Comparison of ENCODE assay signal across 24 cellular contexts in genomic region chr22:35703861-35704584, GRCh38. TPM values are rescaled to one million over a fixed set of nuclear protein-coding genes. Genes with fewer than 3 reads are reported as not detected.
DNase-seq lines count a peak whose midpoint lies in the region; ATAC-seq, FAIRE-seq and TF ChIP-seq lines count a peak whose summit lies in the region.
"Had no signal": no experiment of that assay in that cellular context is flagged by ENCODE, and none has a peak within 500 bp of the region (broad histone marks: within the 10 kb centered on the region; RNA-seq: fewer than 3 reads in every experiment).

No MANE protein-coding gene starts in this region.

- H3K4me1 Mint-ChIP-seq in HFFc6 (ENCODE audit: low read depth), result peaks cover 21% of the 10 kb centered on the region
- H3K4me1 Mint-ChIP-seq in Caco-2 (ENCODE audit: low read depth, unreplicated experiment), result no peaks in the 10 kb centered on the region

- no peak overlapping the region for H3K4me3 ChIP-seq in small intestine (ENCODE audit: low read depth in 1 of 2, low read length in 2 of 2)
- no peak overlapping the region for H3K4me3 ChIP-seq in Caco-2 (ENCODE audit: low read depth, low read length)
- H3K4me3 ChIP-seq: A549, GM12878, HAP-1, MG63 had no signal

- intact Hi-C loops in Caco-2 (cut with micrococcal nuclease; ENCODE audit: unreplicated experiment), result no loop called here

- CTCF ChIA-PET in Caco-2 (lab: Charles Lee), result no interaction called here

- no peaks in the 10 kb centered on the region for H3K36me3 Mint-ChIP-seq in HFFc6 (ENCODE audit: low read depth)
- no peaks in the 10 kb centered on the region for H3K36me3 Mint-ChIP-seq in Caco-2 (ENCODE audit: insufficient read depth, unreplicated experiment)

- TF ChIP-seq POLR2A in GM12891 (IDR thresholded peaks at IDR 0.05; ENCODE audit: low read depth, low read length), result no peak

- no TSS peak for BruUV-seq in Caco-2 (replicated peaks; lab: Mats Ljungman, UMichigan)

- H3K9me3 ChIP-seq in small intestine (ENCODE audit: control insufficient read depth, low read depth) (no peaks in the 10 kb centered on the region), Caco-2 (no peaks in the 10 kb centered on the region)
- H3K9me3 ChIP-seq: A549, HAP-1, MG63 had no signal

- H3K27me3 Mint-ChIP-seq in HFFc6 (ENCODE audit: insufficient read depth) (no peaks in the 10 kb centered on the region), Caco-2 (ENCODE audit: insufficient read depth, unreplicated experiment) (no peaks in the 10 kb centered on the region)

- H3K27ac ChIP-seq in small intestine (ENCODE audit: low read depth in 1 of 2, low read length in 1 of 2), result no peak overlapping the region

- POLR2A ChIA-PET in Caco-2 (lab: Charles Lee), result no interaction called here

- ATAC-seq in HG03571 (IDR thresholded peaks at IDR 0.05; ENCODE audit: unreplicated experiment) (no peak), GM21515 (IDR thresholded peaks at IDR 0.05; ENCODE audit: unreplicated experiment) (no peak)
- ATAC-seq: A549, GM12878, PC-3 had no signal

- H3K9me3 Mint-ChIP-seq in HFFc6, result no peaks in the 10 kb centered on the region
- H3K9me3 Mint-ChIP-seq in Caco-2 (ENCODE audit: unreplicated experiment), result no peaks in the 10 kb centered on the region
- H3K9me3 Mint-ChIP-seq: CD4-positive, alpha-beta T cell had no signal

- no peak for TF ChIP-seq CTCF in HFFc6 (IDR thresholded peaks at IDR 0.05)
- TF ChIP-seq CTCF in Caco-2 (IDR thresholded peaks at IDR 0.05; ENCODE audit: insufficient read depth in 1 of 2, low read depth in 1 of 2, low read length in 1 of 2, severe bottlenecking in 1 of 2, unreplicated experiment in 1 of 2), result no peak

- DNase-seq in HFFc6 (no peak), brain pericyte (ENCODE audit: low read depth, low spot score) (peak; percentile 7), iris pigment epithelial cell (ENCODE audit: low read depth) (peak; percentile 45), small intestine (peak; percentile 71), Caco-2 (no peak), GM12891 (ENCODE audit: insufficient read length, low spot score) (no peak)
- DNase-seq: CD4-positive, alpha-beta T cell; DMS153; Kasumi-1; MG63; NCI-H1048; NCI-H1436; NCI-H2029; NCI-H345; NCI-H526; PC-3; RPMI8226 had no signal

- FAIRE-seq in small intestine (lab: Jason Lieb, UNC) (no peak), GM12891 (lab: Jason Lieb, UNC) (no peak)
- FAIRE-seq: A549, GM12878, GM18507 had no signal

- H3K4me3 Mint-ChIP-seq in HFFc6, result no peak overlapping the region
- H3K4me3 Mint-ChIP-seq in Caco-2 (ENCODE audit: unreplicated experiment), result no peak overlapping the region
- H3K4me3 Mint-ChIP-seq: CD4-positive, alpha-beta T cell had no signal

- no peaks in the 10 kb centered on the region for H3K27me3 ChIP-seq in small intestine (ENCODE audit: control insufficient read depth in 2 of 2, insufficient read depth in 2 of 2, low read length in 2 of 2)
- H3K27me3 ChIP-seq in Caco-2 (replicated peaks; ENCODE audit: control insufficient read depth, insufficient read depth, low read length), result no peaks in the 10 kb centered on the region
- H3K27me3 ChIP-seq: MG63 had no signal

- 67 to 78% (median 74%) methylated on average over 7 of the region's 7 CpGs for WGBS in small intestine, 3 donors

- H3K27ac Mint-ChIP-seq in HFFc6, result peak overlapping the region; percentile 7; the same call in 1 of the 2 replicates
- no peak overlapping the region for H3K27ac Mint-ChIP-seq in Caco-2 (ENCODE audit: unreplicated experiment)
- H3K27ac Mint-ChIP-seq: CD4-positive, alpha-beta T cell had no signal

- no peaks in the 10 kb centered on the region for H3K4me1 ChIP-seq in small intestine (ENCODE audit: control insufficient read depth in 2 of 2, insufficient read depth in 1 of 2, low read depth in 1 of 2, low read length in 1 of 2)
- no peaks in the 10 kb centered on the region for H3K4me1 ChIP-seq in Caco-2
- H3K4me1 ChIP-seq: HAP-1 had no signal

- H3K36me3 ChIP-seq in small intestine (ENCODE audit: control insufficient read depth in 2 of 2, insufficient read depth in 2 of 2, low read length in 2 of 2) (no peaks in the 10 kb centered on the region), Caco-2 (ENCODE audit: control insufficient read depth, insufficient read depth, low read length) (no peaks in the 10 kb centered on the region)
- H3K36me3 ChIP-seq: HAP-1, MG63 had no signal

TF ChIP-seq in GM12891, 5 proteins besides CTCF, POLR2A, EP300 and RAD21:
- no peak for TF ChIP-seq SPI1 (IDR thresholded peaks at IDR 0.05; ENCODE audit: low read depth, low read length)
- TF ChIP-seq POU2F2 (IDR thresholded peaks at IDR 0.05; ENCODE audit: low read depth, low read length), result no peak
- TF ChIP-seq POLR2AphosphoS5 (IDR thresholded peaks at IDR 0.05; ENCODE audit: low read depth, low read length), result no peak
- no peak for TF ChIP-seq TAF1 (IDR thresholded peaks at IDR 0.05; ENCODE audit: low read depth, low read length)
- no peak for TF ChIP-seq PAX5 (IDR thresholded peaks at IDR 0.05; ENCODE audit: insufficient read depth, low read length, severe bottlenecking)

RNA-seq across cellular contexts. Expression of gene APOL5, which starts 13.6 kb away (rescaled TPM):
- not detected for total RNA-seq in HFFc6 (2021; fragmentation: NEBNext Ultra II Directional; extraction: Animal tissue kit (Norgen Biotek cat#: 25700))
- polyA plus RNA-seq in small intestine, result not detected
- not detected in 2 replicates for total RNA-seq in Caco-2 (2022)
- not detected for polyA plus RNA-seq in GM12891 (2012; ENCODE audit: low read depth, missing spikeins)
- total RNA-seq: CD4-positive, alpha-beta T cell; GM12878; PC-3 had no signal
- polyA plus RNA-seq: A549, BJ, GM12878 had no signal

RNA-seq across cellular contexts. Expression of gene APOL6, which starts 55.8 kb away (rescaled TPM):
- 1 to 10 TPM; 1.4 to 3.6 (median 3.4) TPM for total RNA-seq in HFFc6 (2021; fragmentation: NEBNext Ultra II Directional; extraction: Animal tissue kit (Norgen Biotek cat#: 25700))
- polyA plus RNA-seq in small intestine, result 10 to 100 TPM; 11.3 to 24.0 (median 14.5) TPM
- total RNA-seq in Caco-2 (2022), result 10.0 and 13.9 TPM in 2 replicates
- polyA plus RNA-seq in GM12891 (2012; ENCODE audit: low read depth, missing spikeins), result 3.2 TPM

Comparison
In these comparisons a context has a peak if more than half of its experiments do, and no peak if none do; other contexts are left out.
1. DNase-seq: peak in brain pericyte (single experiment), iris pigment epithelial cell (single experiment) and small intestine (single experiment); none in HFFc6 (single experiment), Caco-2 (0 of 2) and GM12891 (single experiment).